In the genomic region with DNA sequence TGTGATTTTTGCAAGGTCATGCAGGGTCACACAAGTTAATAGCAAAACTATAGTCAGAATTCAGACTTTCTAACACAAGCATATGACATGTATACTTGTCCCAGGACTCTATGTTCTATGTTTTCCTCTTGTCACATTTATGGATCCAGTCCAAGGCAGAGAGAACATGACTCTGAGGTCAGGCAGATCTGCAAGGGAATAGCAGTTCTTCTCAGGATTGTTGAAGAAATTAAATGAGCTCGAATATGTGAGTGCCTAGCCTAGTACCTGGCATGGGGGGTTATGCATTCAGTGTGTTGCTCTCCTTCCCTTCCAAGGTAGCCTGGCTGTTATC, we compare ENCODE assay signal across 27 cellular contexts. TPM values are rescaled to one million over a fixed set of nuclear protein-coding genes. Genes with fewer than 3 reads are reported as not detected.
DNase-seq lines count a peak whose midpoint lies in the region; FAIRE-seq and TF ChIP-seq lines count a peak whose summit lies in the region.
"Had no signal": no experiment of that assay in that cellular context is flagged by ENCODE, and none has a peak within 500 bp of the region (broad histone marks: within the 10 kb centered on the region; RNA-seq: fewer than 3 reads in every experiment).

No MANE protein-coding gene starts in this region.

- CTCF ChIA-PET in MCF 10A (lab: Yijun Ruan, JAX): interaction anchor here (0.7 to 17.5 kb wide), 12 partner anchors 8 to 290 kb away, joined by 3 to 351 read pairs (median 4); no protein-coding TSS in a partner anchor

- H3K79me2 ChIP-seq in keratinocyte (ENCODE audit: control insufficient read depth, insufficient read depth, low read length): no peaks in the 10 kb centered on the region

- dilution Hi-C loops in keratinocyte (cut with MboI; ENCODE audit: extremely low pct_ligation_motif_present, low sequenced_read_pairs): no loop called here

- H3K27me3 ChIP-seq in breast epithelium (no peaks in the 10 kb centered on the region), keratinocyte (ENCODE audit: control insufficient read depth, extremely low read depth, insufficient read depth, low read length) (no peaks in the 10 kb centered on the region), WERI-Rb-1 (ENCODE audit: insufficient read depth, low read depth, severe bottlenecking) (peaks cover 96% of the 10 kb centered on the region)
- H3K27me3 ChIP-seq: BE2C, stomach, upper lobe of left lung had no signal

- H3K4me3 ChIP-seq in breast epithelium (no peak overlapping the region), choroid plexus epithelial cell (ENCODE audit: low read depth, low read length) (no peak overlapping the region), keratinocyte (ENCODE audit: control insufficient read depth in 2 of 3, extremely low read depth in 1 of 3, insufficient read depth in 2 of 3, low read depth in 1 of 3, low read length in 3 of 3) (no peak overlapping the region), WERI-Rb-1 (ENCODE audit: low read depth, low read length) (no peak overlapping the region)
- H3K4me3 ChIP-seq: smooth muscle cell, stomach, upper lobe of left lung had no signal

- POLR2A ChIA-PET in MCF 10A (lab: Yijun Ruan, JAX): interaction anchor here (0.8 to 16.3 kb wide), 22 partner anchors 12 to 290 kb away, joined by 3 to 503 read pairs (median 6); partner anchors contain the start of genes S100A10 and S100A11

- no peak for TF ChIP-seq POLR2A in breast epithelium (IDR thresholded peaks at IDR 0.05)

- H3K4me1 Mint-ChIP-seq in MCF 10A (ENCODE audit: insufficient read depth, unreplicated experiment) (peaks cover 66% of the 10 kb centered on the region), type B pancreatic cell (ENCODE audit: unreplicated experiment) (no peaks in the 10 kb centered on the region)
- H3K4me1 Mint-ChIP-seq: brain, mesothelial cell of epicardium had no signal

- no peaks in the 10 kb centered on the region for H3K9me1 ChIP-seq in keratinocyte (ENCODE audit: control insufficient read depth, extremely low read depth, insufficient read depth, low read length)

- H4K20me1 ChIP-seq in keratinocyte (ENCODE audit: control insufficient read depth, extremely low read depth, insufficient read depth, low read length): no peaks in the 10 kb centered on the region

- TF ChIP-seq CTCF in MCF 10A (IDR thresholded peaks at IDR 0.05; ENCODE audit: unreplicated experiment) (no peak), breast epithelium (IDR thresholded peaks at IDR 0.05) (no peak), choroid plexus epithelial cell (conservative IDR thresholded peaks at IDR 0.05; ENCODE audit: low read depth, low read length) (no peak), keratinocyte (optimal IDR thresholded peaks at IDR 0.05 in 1 of 3, IDR thresholded peaks at IDR 0.05 in 1 of 3, conservative IDR thresholded peaks at IDR 0.05 in 1 of 3; ENCODE audit: extremely low read depth in 1 of 3, insufficient read depth in 2 of 3, low read length in 3 of 3) (no peak), type B pancreatic cell (conservative IDR thresholded peaks at IDR 0.05) (no peak), WERI-Rb-1 (IDR thresholded peaks at IDR 0.05; ENCODE audit: low read depth, low read length) (no peak)

- peak; percentile 55 for DNase-seq in MCF 10A (ENCODE audit: unreplicated experiment)
- DNase-seq in breast epithelium (ENCODE audit: low spot score in 2 of 2): no peak
- peak; percentile 58 for DNase-seq in choroid plexus epithelial cell (ENCODE audit: low read depth)
- no peak for DNase-seq in keratinocyte (ENCODE audit: low read depth, low spot score)
- no peak for DNase-seq in type B pancreatic cell (ENCODE audit: extremely low spot score, unreplicated experiment)
- DNase-seq in CD1c-positive myeloid dendritic cell (ENCODE audit: extremely low spot score): no peak
- no peak for DNase-seq in midbrain (lab: John Stamatoyannopoulos, UW)
- no peak for DNase-seq in WERI-Rb-1
- DNase-seq: 8988T; BE2C; NCI-H1417; stimulated activated CD4-positive, alpha-beta T cell treated with anti-CD3 and anti-CD28 coated beads, Interleukin-4, amount 100 ng/mL, for 24 hours; stomach; upper lobe of left lung had no signal

- H3K9ac ChIP-seq in keratinocyte (ENCODE audit: control insufficient read depth, extremely low read depth, insufficient read depth, low read length): peak overlapping the region; percentile 46

- TSS peak; percentile 60 for BruUV-seq in MCF 10A (replicated peaks; lab: Mats Ljungman, UMichigan)

- intact Hi-C loops in MCF 10A (cut with micrococcal nuclease): loop anchor here (1.0 kb wide), 1 partner anchor 15 kb away; no protein-coding TSS in a partner anchor
- intact Hi-C loops in breast epithelium (cut with DNase I; ENCODE audit: low total_unique reads): no loop called here

- peak overlapping the region; percentile 99 for H3K27ac Mint-ChIP-seq in MCF 10A (ENCODE audit: low read depth, unreplicated experiment)
- peak overlapping the region; percentile 85 for H3K27ac Mint-ChIP-seq in type B pancreatic cell
- H3K27ac Mint-ChIP-seq: activated naive CD4-positive, alpha-beta T cell treated with anti-CD3 and anti-CD28 coated beads, Interleukin-2, amount 50 U/mL, for 24 hours; activated T-helper 1 cell treated with anti-CD3 and anti-CD28 coated beads, Interleukin-12 subunit alpha, Interleukin-12 subunit beta, Interleukin-2, Interleukin-4 antibody, amounts not matched to agents 30 ng/mL and 10 ng/mL and 1 ng/mL, durations not matched to agents 14 hours and 24 hours and 36 hours; brain; mesothelial cell of epicardium; progenitor cell of endocrine pancreas had no signal

- H3K4me3 Mint-ChIP-seq in MCF 10A (ENCODE audit: unreplicated experiment) (peak overlapping the region; percentile 49), type B pancreatic cell (no peak overlapping the region)
- H3K4me3 Mint-ChIP-seq: activated naive CD4-positive, alpha-beta T cell treated with anti-CD3 and anti-CD28 coated beads, Interleukin-2, amount 50 U/mL, for 24 hours; activated T-helper 1 cell treated with anti-CD3 and anti-CD28 coated beads, Interleukin-12 subunit alpha, Interleukin-12 subunit beta, Interleukin-2, Interleukin-4 antibody, amounts not matched to agents 30 ng/mL and 10 ng/mL and 1 ng/mL, durations not matched to agents 14 hours and 24 hours and 36 hours; brain; dendritic cell treated with granulocyte-macrophage colony-stimulating factor and Interleukin-4, amounts not matched to agents 40 ng/mL and 50 ng/mL, for 4 days; mesothelial cell of epicardium had no signal

- FAIRE-seq in keratinocyte (lab: Jason Lieb, UNC): peak; percentile 9
- FAIRE-seq: frontal cortex had no signal

- no peaks in the 10 kb centered on the region for H3K27me3 Mint-ChIP-seq in MCF 10A (ENCODE audit: insufficient read depth, unreplicated experiment)
- no peaks in the 10 kb centered on the region for H3K27me3 Mint-ChIP-seq in type B pancreatic cell
- H3K27me3 Mint-ChIP-seq: activated naive CD4-positive, alpha-beta T cell treated with anti-CD3 and anti-CD28 coated beads, Interleukin-2, amount 50 U/mL, for 24 hours; dendritic cell treated with granulocyte-macrophage colony-stimulating factor and Interleukin-4, amounts not matched to agents 40 ng/mL and 50 ng/mL, for 4 days; progenitor cell of endocrine pancreas had no signal

- H3K9me3 ChIP-seq in breast epithelium (no peaks in the 10 kb centered on the region), keratinocyte (ENCODE audit: control insufficient read depth, low read depth, low read length) (no peaks in the 10 kb centered on the region), WERI-Rb-1 (ENCODE audit: severe bottlenecking) (no peaks in the 10 kb centered on the region)
- H3K9me3 ChIP-seq: BE2C, stomach, upper lobe of left lung had no signal

- H3K9me3 Mint-ChIP-seq in MCF 10A (ENCODE audit: unreplicated experiment): no peaks in the 10 kb centered on the region
- no peaks in the 10 kb centered on the region for H3K9me3 Mint-ChIP-seq in type B pancreatic cell
- H3K9me3 Mint-ChIP-seq: activated naive CD4-positive, alpha-beta T cell treated with anti-CD3 and anti-CD28 coated beads, Interleukin-2, amount 50 U/mL, for 24 hours; dendritic cell treated with granulocyte-macrophage colony-stimulating factor and Interleukin-4, amounts not matched to agents 40 ng/mL and 50 ng/mL, for 4 days had no signal

- H3K36me3 Mint-ChIP-seq in MCF 10A (ENCODE audit: insufficient read depth, unreplicated experiment) (peaks cover 13% of the 10 kb centered on the region), type B pancreatic cell (no peaks in the 10 kb centered on the region)
- H3K36me3 Mint-ChIP-seq: activated naive CD4-positive, alpha-beta T cell treated with anti-CD3 and anti-CD28 coated beads, Interleukin-2, amount 50 U/mL, for 24 hours; brain; mesothelial cell of epicardium had no signal

- peak overlapping the region; percentile 69 for H3K4me2 ChIP-seq in keratinocyte (ENCODE audit: control insufficient read depth, extremely low read depth, insufficient read depth, low read depth, low read length)
- H3K4me2 ChIP-seq: smooth muscle cell had no signal

- H3K36me3 ChIP-seq in breast epithelium: no peaks in the 10 kb centered on the region
- no peaks in the 10 kb centered on the region for H3K36me3 ChIP-seq in keratinocyte (ENCODE audit: control insufficient read depth in 2 of 2, extremely low read depth in 1 of 2, insufficient read depth in 2 of 2, low read length in 2 of 2)
- H3K36me3 ChIP-seq in WERI-Rb-1: no peaks in the 10 kb centered on the region
- H3K36me3 ChIP-seq: BE2C, stomach, upper lobe of left lung had no signal

- H2AFZ ChIP-seq in keratinocyte (ENCODE audit: control insufficient read depth, low read length): no peak overlapping the region

- H3K27ac ChIP-seq in breast epithelium (no peak overlapping the region), keratinocyte (ENCODE audit: control insufficient read depth, insufficient read depth, low read length) (peak overlapping the region; percentile 62), WERI-Rb-1 (no peak overlapping the region)
- H3K27ac ChIP-seq: stomach had no signal

- H3K4me1 ChIP-seq in breast epithelium (no peaks in the 10 kb centered on the region), keratinocyte (ENCODE audit: control insufficient read depth, extremely low read depth, insufficient read depth, low read length) (peaks cover 35% of the 10 kb centered on the region)
- H3K4me1 ChIP-seq: BE2C had no signal

RNA-seq across cellular contexts. Expression of gene RPTN, which starts 9.5 kb away (rescaled TPM):
- total RNA-seq in MCF 10A (2022): not detected in 2 replicates
- total RNA-seq in breast epithelium: not detected
- polyA plus RNA-seq in keratinocyte: 0.37 to 0.64 TPM (median 0.42 TPM) in 3 replicates
- 10.9 TPM for polyA plus RNA-seq in keratinocyte (2011; ENCODE audit: low read depth)
- 0.31 and 0.75 TPM in 2 replicates for polyA plus RNA-seq in keratinocyte (2011; cell fraction: cytosol; rRNA removed)
- polyA plus RNA-seq in keratinocyte (2011; cell fraction: nucleus; rRNA removed): 0.99 and 3.8 TPM in 2 replicates
- 0.18 and 5.0 TPM in 2 replicates for polyA plus RNA-seq in keratinocyte (2012; ENCODE audit: low replicate concordance)
- 0.43 to 1.2 TPM (median 0.49 TPM) in 3 replicates for polyA minus RNA-seq in keratinocyte
- 0.77 TPM for polyA minus RNA-seq in keratinocyte (2011; cell fraction: cytosol; rRNA and poly(A)+ RNA removed)
- 1.2 and 1.6 TPM in 2 replicates for polyA minus RNA-seq in keratinocyte (2011; cell fraction: nucleus; rRNA and poly(A)+ RNA removed)
- total RNA-seq in type B pancreatic cell (ENCODE audit: low replicate concordance): 0.34 and 1.3 TPM in 2 replicates
- total RNA-seq: activated T-helper 1 cell treated with anti-CD3 and anti-CD28 coated beads, Interleukin-12 subunit alpha, Interleukin-12 subunit beta, Interleukin-2, Interleukin-4 antibody, amounts not matched to agents 30 ng/mL and 10 ng/mL and 1 ng/mL, durations not matched to agents 14 hours and 24 hours and 36 hours; Calu3; frontal cortex; kidney epithelial cell; M059J; mesothelial cell of epicardium; NCI-H460; progenitor cell of endocrine pancreas; smooth muscle cell; stomach; upper lobe of left lung had no signal
- polyA plus RNA-seq: neural cell, smooth muscle cell had no signal

RNA-seq across cellular contexts. Expression of gene TCHH, which starts 53.3 kb away (rescaled TPM):
- 0.12 and 0.22 TPM in 2 replicates for total RNA-seq in MCF 10A (2022)
- total RNA-seq in breast epithelium: 1 to 10 TPM in 1 of 3 donors, under 1 TPM in 2; under 0.01 to 3.0 (median 0.15) TPM
- 0.07 to 0.25 TPM (median 0.14 TPM) in 3 replicates for polyA plus RNA-seq in keratinocyte
- polyA plus RNA-seq in keratinocyte (2011; ENCODE audit: low read depth): 90.7 TPM
- 0.19 TPM in 2 replicates for polyA plus RNA-seq in keratinocyte (2011; cell fraction: cytosol; rRNA removed)
- polyA plus RNA-seq in keratinocyte (2011; cell fraction: nucleus; rRNA removed): 0.71 and 0.83 TPM in 2 replicates
- 0.30 and 42.4 TPM in 2 replicates for polyA plus RNA-seq in keratinocyte (2012; ENCODE audit: low replicate concordance)
- polyA minus RNA-seq in keratinocyte: 0.03 to 0.13 TPM in 2 of 3 replicates, not detected in the other
- not detected for polyA minus RNA-seq in keratinocyte (2011; cell fraction: cytosol; rRNA and poly(A)+ RNA removed)
- polyA minus RNA-seq in keratinocyte (2011; cell fraction: nucleus; rRNA and poly(A)+ RNA removed): 0.47 and 0.53 TPM in 2 replicates
- total RNA-seq in type B pancreatic cell (ENCODE audit: low replicate concordance): 0.07 and 7.0 TPM in 2 replicates
- total RNA-seq: activated T-helper 1 cell treated with anti-CD3 and anti-CD28 coated beads, Interleukin-12 subunit alpha, Interleukin-12 subunit beta, Interleukin-2, Interleukin-4 antibody, amounts not matched to agents 30 ng/mL and 10 ng/mL and 1 ng/mL, durations not matched to agents 14 hours and 24 hours and 36 hours; M059J; mesothelial cell of epicardium; progenitor cell of endocrine pancreas; smooth muscle cell; stomach had no signal
- polyA plus RNA-seq: smooth muscle cell had no signal

RNA-seq across cellular contexts. Expression of gene HRNR, which starts 55.5 kb away (rescaled TPM):
- total RNA-seq in MCF 10A (2022) (not detected in 2 replicates), breast epithelium (not detected), type B pancreatic cell (ENCODE audit: low replicate concordance) (not detected in 2 replicates)
- polyA plus RNA-seq in keratinocyte: 0.03 to 0.09 TPM (median 0.06 TPM) in 3 replicates
- polyA plus RNA-seq in keratinocyte (2011; ENCODE audit: low read depth): 5.9 TPM
- polyA plus RNA-seq in keratinocyte (2011; cell fraction: cytosol; rRNA removed): under 0.01 and 0.01 TPM in 2 replicates
- polyA plus RNA-seq in keratinocyte (2011; cell fraction: nucleus; rRNA removed): 0.09 and 0.20 TPM in 2 replicates
- polyA plus RNA-seq in keratinocyte (2012; ENCODE audit: low replicate concordance): 0.10 and 14.0 TPM in 2 replicates
- polyA minus RNA-seq in keratinocyte: 0.10 to 0.56 TPM (median 0.54 TPM) in 3 replicates
- polyA minus RNA-seq in keratinocyte (2011; cell fraction: cytosol; rRNA and poly(A)+ RNA removed): not detected
- 0.54 and 1.5 TPM in 2 replicates for polyA minus RNA-seq in keratinocyte (2011; cell fraction: nucleus; rRNA and poly(A)+ RNA removed)
- total RNA-seq: activated T-helper 1 cell treated with anti-CD3 and anti-CD28 coated beads, Interleukin-12 subunit alpha, Interleukin-12 subunit beta, Interleukin-2, Interleukin-4 antibody, amounts not matched to agents 30 ng/mL and 10 ng/mL and 1 ng/mL, durations not matched to agents 14 hours and 24 hours and 36 hours; Calu3; frontal cortex; kidney epithelial cell; M059J; mesothelial cell of epicardium; NCI-H460; progenitor cell of endocrine pancreas; smooth muscle cell; upper lobe of left lung had no signal
- polyA plus RNA-seq: neural cell, smooth muscle cell, stomach had no signal

Comparison
In these comparisons a context has a peak if more than half of its experiments do, and no peak if none do; other contexts are left out.
1. DNase-seq: peak in MCF 10A (single experiment) and choroid plexus epithelial cell (single experiment); none in breast epithelium (0 of 2), keratinocyte (single experiment), type B pancreatic cell (single experiment), CD1c-positive myeloid dendritic cell (single experiment), midbrain (single experiment) and WERI-Rb-1 (single experiment).